23 cellular contexts compared by ENCODE assay signal in genomic region chr11:92409347-92409746, GRCh38.
"Had no signal": no experiment of that assay in that cellular context is flagged by ENCODE, and none has a peak within 500 bp of the region (broad histone marks: within the 10 kb centered on the region; RNA-seq: fewer than 3 reads in every experiment).

No MANE protein-coding gene starts in this region.

- DNase-seq: Kasumi-1, MM.1S, NCI-H1092 treated with DMSO at 0.1 percent for 48 hours, NCI-H1436, NCI-H187 treated with DMSO at 0.1 percent for 48 hours, NCI-H2029 treated with DMSO at 0.1 percent for 48 hours, NCI-H2171 treated with DMSO at 0.1 percent for 48 hours, NCI-H226, NCI-H446, NCI-H510A, NCI-H524 treated with DMSO at 0.1 percent for 48 hours, NCI-H69, NCI-H774, SHP77, SK-N-SH, SW 1271, T-cell had no signal

- H3K36me3 Mint-ChIP-seq: T-cell had no signal

- H3K4me3 Mint-ChIP-seq: IgD-negative memory B cell, T-cell had no signal

- H3K27ac ChIP-seq: HL-60, KMS-11, RWPE1 had no signal

- H3K4me2 ChIP-seq: KMS-11, SK-N-SH had no signal

- H3K27ac Mint-ChIP-seq: IgD-negative memory B cell, T-cell had no signal

- H3K27me3 Mint-ChIP-seq: T-cell had no signal

- H3K4me3 ChIP-seq: K562 had no signal

- ATAC-seq: K562, Panc1, T-cell had no signal

- H3K9me3 ChIP-seq: SK-N-SH had no signal

- H3K9me2 ChIP-seq: SK-N-SH had no signal
